Comparison of ENCODE assay signal across 24 cellular contexts in the genomic region with DNA sequence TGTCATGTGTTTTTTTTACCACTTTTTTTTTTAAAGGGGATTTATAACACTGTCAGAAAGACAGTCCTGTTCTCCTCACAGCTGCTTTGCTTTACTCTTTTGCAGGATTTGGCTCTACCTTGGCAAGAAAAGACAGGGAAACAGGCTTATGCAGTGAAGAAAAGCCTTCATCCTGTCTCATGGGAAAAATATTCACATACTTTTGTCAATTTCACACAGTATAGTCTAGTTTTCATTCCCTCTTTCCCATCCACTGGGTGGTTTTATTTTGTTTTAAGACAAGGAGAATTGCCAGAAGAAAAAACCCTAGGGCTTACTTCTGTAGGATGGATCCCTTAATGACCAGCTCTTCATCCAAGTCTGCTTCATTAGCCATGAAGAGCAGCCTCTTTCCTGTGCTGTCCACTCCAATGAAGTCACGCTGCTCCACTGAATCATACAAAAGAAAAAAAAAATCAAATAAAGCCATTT.
DNase-seq lines count a peak whose midpoint lies in the region; FAIRE-seq and TF ChIP-seq lines count a peak whose summit lies in the region.
"Had no signal": no experiment of that assay in that cellular context is flagged by ENCODE, and none has a peak within 500 bp of the region (broad histone marks: within the 10 kb centered on the region; RNA-seq: fewer than 3 reads in every experiment).

No MANE protein-coding gene starts in this region.

- peaks cover 7% of the 10 kb centered on the region for H3K36me3 Mint-ChIP-seq in activated naive CD4-positive, alpha-beta T cell treated with anti-CD3 and anti-CD28 coated beads for 36 hours (ENCODE audit: low read depth)

- no peak for TF ChIP-seq CTCF in AG10803 (conservative IDR thresholded peaks at IDR 0.05; ENCODE audit: low read length)

- no peak overlapping the region for H3K4me3 Mint-ChIP-seq in activated naive CD4-positive, alpha-beta T cell treated with anti-CD3 and anti-CD28 coated beads for 36 hours
- H3K4me3 Mint-ChIP-seq: activated CD4-positive, alpha-beta T cell treated with anti-CD3 and anti-CD28 coated beads, Interleukin-2, amount 10 ng/mL, durations not matched to agents 7 days and 5 days; activated T-cell treated with anti-CD3 and anti-CD28 coated beads, Interleukin-2, amount 50 U/mL, for 4 hours; IgD-negative memory B cell; memory B cell; natural killer cell treated with Interleukin-12 subunit alpha and Interleukin-12 subunit beta and Interleukin-15 and Interleukin-18, amount 100 ng/mL, for 72 hours had no signal

- CTCF ChIA-PET in activated naive CD4-positive, alpha-beta T cell treated with anti-CD3 and anti-CD28 coated beads for 36 hours (lab: Charles Lee), result interaction anchor here (0.6 to 1.1 kb wide), 3 partner anchors 27 to 58 kb away, joined by 3 to 4 read pairs (median 3); no protein-coding TSS in a partner anchor

- peak; percentile 69 for FAIRE-seq in endometrium (lab: Jason Lieb, UNC)
- FAIRE-seq: endothelial cell of umbilical vein, keratinocyte, TTC549 had no signal

- intact Hi-C loops in activated naive CD4-positive, alpha-beta T cell treated with anti-CD3 and anti-CD28 coated beads for 36 hours (cut with micrococcal nuclease), result no loop called here

- no peak overlapping the region for H3K27ac Mint-ChIP-seq in activated naive CD4-positive, alpha-beta T cell treated with anti-CD3 and anti-CD28 coated beads for 36 hours
- H3K27ac Mint-ChIP-seq: activated CD4-positive, alpha-beta T cell treated with anti-CD3 and anti-CD28 coated beads, Interleukin-2, amount 10 ng/mL, durations not matched to agents 7 days and 5 days; IgD-negative memory B cell; memory B cell; natural killer cell treated with Interleukin-12 subunit alpha and Interleukin-12 subunit beta and Interleukin-15 and Interleukin-18, amount 100 ng/mL, for 72 hours had no signal

- peak; percentile 96 for DNase-seq in AG10803 (ENCODE audit: low read depth)
- peak; percentile 32 for DNase-seq in MG63
- peak; percentile 80 for DNase-seq in retina
- no peak for DNase-seq in activated naive CD4-positive, alpha-beta T cell treated with anti-CD3 and anti-CD28 coated beads for 36 hours
- DNase-seq in putamen (ENCODE audit: low spot score), result no peak
- DNase-seq in GM19240 (ENCODE audit: insufficient read length, low spot score), result no peak
- no peak for DNase-seq in NCI-H82 (lab: John Stamatoyannopoulos, UW)
- DNase-seq: activated CD4-positive, alpha-beta T cell treated with anti-CD3 and anti-CD28 coated beads, Interleukin-2, amount 10 ng/mL, durations not matched to agents 7 days and 5 days; activated T-cell treated with anti-CD3 and anti-CD28 coated beads, Interleukin-2, amount 50 U/mL, for 4 hours; colonic mucosa; DMS153; heart left ventricle; NCI-H748 treated with DMSO at 0.1 percent for 48 hours; PC-9; stimulated activated CD4-positive, alpha-beta T cell treated with anti-CD3 and anti-CD28 coated beads, Interleukin-2, amount 100 ng/mL, for 24 hours; substantia nigra had no signal

- peaks cover 14% of the 10 kb centered on the region for H3K36me3 ChIP-seq in MG63
- H3K36me3 ChIP-seq: colonic mucosa had no signal

- no peaks in the 10 kb centered on the region for H3K27me3 Mint-ChIP-seq in activated naive CD4-positive, alpha-beta T cell treated with anti-CD3 and anti-CD28 coated beads for 36 hours (ENCODE audit: low read depth)
- H3K27me3 Mint-ChIP-seq: activated CD4-positive, alpha-beta T cell treated with anti-CD3 and anti-CD28 coated beads, Interleukin-2, amount 10 ng/mL, durations not matched to agents 7 days and 5 days; IgD-negative memory B cell; memory B cell; natural killer cell treated with Interleukin-12 subunit alpha and Interleukin-12 subunit beta and Interleukin-15 and Interleukin-18, amount 100 ng/mL, for 72 hours had no signal

- no peak overlapping the region for H3K4me3 ChIP-seq in AG10803 (ENCODE audit: low read length)
- H3K4me3 ChIP-seq in MG63, result no peak overlapping the region
- H3K4me3 ChIP-seq: BLaER1, colonic mucosa, heart left ventricle, PC-9 had no signal

- peaks cover 6% of the 10 kb centered on the region; the same call in 1 of the 2 replicates for H3K9me3 ChIP-seq in MG63
- H3K9me3 ChIP-seq: BLaER1, colonic mucosa had no signal

- H3K4me1 Mint-ChIP-seq in activated naive CD4-positive, alpha-beta T cell treated with anti-CD3 and anti-CD28 coated beads for 36 hours (ENCODE audit: low read depth), result no peaks in the 10 kb centered on the region
- H3K4me1 Mint-ChIP-seq: IgD-negative memory B cell, memory B cell had no signal

- no peaks in the 10 kb centered on the region for H3K27me3 ChIP-seq in MG63
- H3K27me3 ChIP-seq: BLaER1, colonic mucosa, heart left ventricle had no signal

- H3K9me3 Mint-ChIP-seq in activated naive CD4-positive, alpha-beta T cell treated with anti-CD3 and anti-CD28 coated beads for 36 hours, result no peaks in the 10 kb centered on the region
- H3K9me3 Mint-ChIP-seq: activated CD4-positive, alpha-beta T cell treated with anti-CD3 and anti-CD28 coated beads, Interleukin-2, amount 10 ng/mL, durations not matched to agents 7 days and 5 days; activated T-cell treated with anti-CD3 and anti-CD28 coated beads, Interleukin-2, amount 50 U/mL, for 4 hours; IgD-negative memory B cell; memory B cell; natural killer cell treated with Interleukin-12 subunit alpha and Interleukin-12 subunit beta and Interleukin-15 and Interleukin-18, amount 100 ng/mL, for 72 hours had no signal

Comparison
In these comparisons a context has a peak if more than half of its experiments do, and no peak if none do; other contexts are left out.
1. DNase-seq: peak in AG10803 (single experiment), MG63 (single experiment) and retina (single experiment); none in activated naive CD4-positive, alpha-beta T cell treated with anti-CD3 and anti-CD28 coated beads for 36 hours (single experiment), putamen (single experiment), GM19240 (single experiment) and NCI-H82 (single experiment).